ENCODE assay signal across 2 cellular contexts in genomic region chr9:83701286-83701685, GRCh38.
TF ChIP-seq lines count a peak whose summit lies in the region.

No MANE protein-coding gene starts in this region.

TF ChIP-seq in A549, 52 proteins besides CTCF, POLR2A, EP300 and RAD21:
- TF ChIP-seq HEYL (CRISPR knock-in tag; IDR thresholded peaks at IDR 0.05) (no peak), NPAS2 (CRISPR knock-in tag; IDR thresholded peaks at IDR 0.05; ENCODE audit: borderline replicate concordance) (no peak), FOXS1 (CRISPR knock-in tag; IDR thresholded peaks at IDR 0.05) (no peak), E2F6 (IDR thresholded peaks at IDR 0.05; ENCODE audit: borderline replicate concordance, low read depth) (no peak), CEBPB (IDR thresholded peaks at IDR 0.05) (no peak), RNF2 (IDR thresholded peaks at IDR 0.05; ENCODE audit: borderline replicate concordance, low read depth) (no peak), MAX (IDR thresholded peaks at IDR 0.05) (no peak), GATA3 (IDR thresholded peaks at IDR 0.05; ENCODE audit: borderline replicate concordance) (no peak), POLR2AphosphoS2 (conservative IDR thresholded peaks at IDR 0.05; ENCODE audit: low read length) (no peak), ESRRA (IDR thresholded peaks at IDR 0.05; ENCODE audit: borderline replicate concordance, low read length) (no peak), ZSCAN20 (CRISPR knock-in tag; IDR thresholded peaks at IDR 0.05) (no peak), MAFK (IDR thresholded peaks at IDR 0.05; ENCODE audit: partially characterized antibody) (no peak), JUNB (IDR thresholded peaks at IDR 0.05) (no peak), HDAC2 (IDR thresholded peaks at IDR 0.05) (no peak), CBX8 (IDR thresholded peaks at IDR 0.05) (no peak), TP53 (CRISPR knock-in tag; IDR thresholded peaks at IDR 0.05) (no peak)

TF ChIP-seq in SK-N-SH treated with all-trans-retinoic acid at 6 μM for 48 hours, 23 proteins besides CTCF, POLR2A, EP300 and RAD21:
- no peak for TF ChIP-seq POU6F1 (CRISPR knock-in tag; IDR thresholded peaks at IDR 0.05; ENCODE audit: borderline replicate concordance, low read depth)
